ENCODE assay signal across 8 cellular contexts in the genomic region with DNA sequence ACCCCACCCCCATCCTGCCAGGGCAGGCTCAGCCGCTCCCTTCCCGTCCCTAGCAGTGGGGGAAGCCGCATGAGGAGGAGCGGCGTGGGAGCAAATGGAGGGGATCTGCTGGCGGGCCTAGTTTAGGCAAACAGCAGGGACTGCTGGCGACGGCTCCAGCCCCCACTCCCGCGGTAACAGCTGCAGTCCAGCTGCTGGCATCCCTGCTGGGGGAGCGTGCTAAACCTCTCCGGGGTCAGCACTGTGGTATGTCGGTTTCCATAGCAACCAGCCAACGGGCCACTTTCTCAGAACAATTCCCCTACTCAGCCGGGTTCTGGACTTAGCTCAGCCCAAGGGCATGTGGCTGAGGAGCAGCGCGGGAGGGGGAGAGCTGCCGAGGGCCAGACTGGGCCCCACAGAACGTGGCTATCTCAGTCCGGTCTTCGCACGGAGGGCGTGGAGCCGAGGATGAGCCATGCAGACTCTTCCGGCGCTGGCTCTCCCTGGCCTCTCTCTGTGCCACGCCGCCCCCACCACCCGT.
DNase-seq lines count a peak whose midpoint lies in the region; ATAC-seq and TF ChIP-seq lines count a peak whose summit lies in the region.

No MANE protein-coding gene starts in this region.

- no peak for TF ChIP-seq RAD21 in liver (IDR thresholded peaks at IDR 0.05)

- H3K27me3 ChIP-seq in liver (ENCODE audit: control insufficient read depth in 4 of 4, insufficient read depth in 4 of 4, low read length in 3 of 4) = peaks cover 0 to 16% (median 0%) of the 10 kb centered on the region in 4 donors
- no peaks in the 10 kb centered on the region for H3K27me3 ChIP-seq in tibial artery

- TF ChIP-seq CTCF in liver (IDR thresholded peaks at IDR 0.05; ENCODE audit: low read depth, low read length, missing input control) (no peak), tibial artery (IDR thresholded peaks at IDR 0.05) (no peak)

- H3K9ac ChIP-seq in liver (ENCODE audit: low read depth in 1 of 2, low read length in 2 of 2) = no peak overlapping the region

- H3K36me3 ChIP-seq in liver (ENCODE audit: control insufficient read depth in 4 of 4, insufficient read depth in 3 of 4, low read depth in 1 of 4, low read length in 3 of 4) (no peaks in the 10 kb centered on the region), tibial artery (no peaks in the 10 kb centered on the region)

- 10% methylated on average over 29 of the region's 29 CpGs for WGBS in liver

- H3K4me3 ChIP-seq in liver (ENCODE audit: low read depth in 1 of 3, low read length in 3 of 3) (no peak overlapping the region), tibial artery (peak overlapping the region; percentile 20 to 21)

- ATAC-seq in HG02642 (IDR thresholded peaks at IDR 0.05; ENCODE audit: poor library complexity, unreplicated experiment) (no peak), GM18907 (IDR thresholded peaks at IDR 0.05; ENCODE audit: unreplicated experiment) (no peak)

- DNase-seq in NAMALWA (ENCODE audit: low spot score) (peak; percentile 25), ecto neural progenitor cell (ENCODE audit: low spot score) (peak; percentile 98), tibial artery (peak; percentile 28 to 71), MV-4-11 (lab: John Stamatoyannopoulos, UW) (no peak)
- DNase-seq in activated naive CD4-positive, alpha-beta T cell (lab: John Stamatoyannopoulos, UW) = no peak

- H3K9me3 ChIP-seq in liver (ENCODE audit: control insufficient read depth in 4 of 4, low read length in 3 of 4) (no peaks in the 10 kb centered on the region), tibial artery (no peaks in the 10 kb centered on the region)

- intact Hi-C loops in tibial artery (cut with DNase I; ENCODE audit: low total_unique reads) = no loop called here

- H3K4me1 ChIP-seq in liver (ENCODE audit: control insufficient read depth in 4 of 4, insufficient read depth in 4 of 4, low read length in 3 of 4) = peaks cover 0 to 2% (median 0%) of the 10 kb centered on the region in 4 donors
- H3K4me1 ChIP-seq in tibial artery = peaks cover 0 to 29% (median 16%) of the 10 kb centered on the region in 4 donors

- H3K27ac ChIP-seq in liver (ENCODE audit: low read depth in 1 of 2, low read length in 2 of 2) = peak overlapping the region in 1 of 2 donors; percentile 31
- peak overlapping the region in 1 of 2 donors; percentile 42 for H3K27ac ChIP-seq in tibial artery

TF ChIP-seq in liver, 16 proteins besides CTCF, POLR2A, EP300 and RAD21:
- TF ChIP-seq TAF1 (conservative IDR thresholded peaks at IDR 0.05) (no peak), JUND (IDR thresholded peaks at IDR 0.05) (no peak), GABPA (IDR thresholded peaks at IDR 0.05 in 1 of 2, conservative IDR thresholded peaks at IDR 0.05 in 1 of 2) (no peak), EGR1 (IDR thresholded peaks at IDR 0.05; ENCODE audit: low read depth in 2 of 2) (no peak), NR2F2 (IDR thresholded peaks at IDR 0.05) (peak; percentile 77), RXRA (IDR thresholded peaks at IDR 0.05) (no peak), FOXA1 (IDR thresholded peaks at IDR 0.05) (no peak), SP1 (IDR thresholded peaks at IDR 0.05) (peak; percentile 14), FOXA2 (IDR thresholded peaks at IDR 0.05) (no peak)
- TF ChIP-seq, protein P1, sequence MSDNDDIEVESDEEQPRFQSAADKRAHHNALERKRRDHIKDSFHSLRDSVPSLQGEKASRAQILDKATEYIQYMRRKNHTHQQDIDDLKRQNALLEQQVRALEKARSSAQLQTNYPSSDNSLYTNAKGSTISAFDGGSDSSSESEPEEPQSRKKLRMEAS (IDR thresholded peaks at IDR 0.05) = peak; percentile 57
TF ChIP-seq in liver: peak in this region for 3.

Comparison
In these comparisons a context has a peak if more than half of its experiments do, and no peak if none do; other contexts are left out.
1. DNase-seq: peak in NAMALWA (single experiment), ecto neural progenitor cell (single experiment) and tibial artery (2 of 2); none in activated naive CD4-positive, alpha-beta T cell (0 of 4) and MV-4-11 (single experiment).
2. H3K4me3 ChIP-seq: peak in tibial artery (2 of 2); none in liver (0 of 3).